Comparison of ENCODE assay signal across 9 cellular contexts in genomic region chr12:12720052-12720451, GRCh38. TPM values are rescaled to one million over a fixed set of nuclear protein-coding genes. Genes with fewer than 3 reads are reported as not detected.
DNase-seq lines count a peak whose midpoint lies in the region; ATAC-seq and TF ChIP-seq lines count a peak whose summit lies in the region.
"Had no signal": no experiment of that assay in that cellular context is flagged by ENCODE, and none has a peak within 500 bp of the region (broad histone marks: within the 10 kb centered on the region; RNA-seq: fewer than 3 reads in every experiment).

No MANE protein-coding gene starts in this region.

- peaks cover 46% of the 10 kb centered on the region for H3K4me1 Mint-ChIP-seq in CD14-positive monocyte
- peaks cover 26 to 44% (median 33%) of the 10 kb centered on the region in 7 donors for H3K4me1 Mint-ChIP-seq in naive thymus-derived CD4-positive, alpha-beta T cell

- POLR2A ChIA-PET in naive thymus-derived CD4-positive, alpha-beta T cell (lab: Charles Lee) = interaction anchor here (0.5 to 35.7 kb wide), 10 partner anchors 3 to 362 kb away, joined by 3 to 1179 read pairs (median 16); partner anchors contain the start of genes BORCS5, CDKN1B, CREBL2 and GPR19

- H3K36me3 Mint-ChIP-seq in CD14-positive monocyte = peaks cover 41 to 43% of the 10 kb centered on the region in 2 donors
- H3K36me3 Mint-ChIP-seq in naive thymus-derived CD4-positive, alpha-beta T cell = peaks cover 20 to 55% (median 41%) of the 10 kb centered on the region in 5 donors

- H3K27me3 Mint-ChIP-seq in CD14-positive monocyte (ENCODE audit: low read depth in 3 of 3) = peaks cover 0 to 2% (median 0%) of the 10 kb centered on the region in 3 donors
- no peaks in the 10 kb centered on the region for H3K27me3 Mint-ChIP-seq in naive thymus-derived CD4-positive, alpha-beta T cell

- no peaks in the 10 kb centered on the region for H3K9me3 ChIP-seq in naive thymus-derived CD4-positive, alpha-beta T cell (ENCODE audit: control insufficient read depth in 2 of 3, low read length in 3 of 3)

- peak overlapping the region; percentile 88 to 99 (median 98) for H3K27ac Mint-ChIP-seq in CD14-positive monocyte
- peak overlapping the region; percentile 97 to 99 (median 98) for H3K27ac Mint-ChIP-seq in naive thymus-derived CD4-positive, alpha-beta T cell

- peaks cover 11 to 22% of the 10 kb centered on the region in 2 donors for H3K4me1 ChIP-seq in naive thymus-derived CD4-positive, alpha-beta T cell (ENCODE audit: control insufficient read depth in 2 of 2, insufficient read depth in 2 of 2, low read length in 2 of 2)

- peak overlapping the region; percentile 93 for H3K4me3 ChIP-seq in brain microvascular endothelial cell (ENCODE audit: low read depth, low read length)
- peak overlapping the region; percentile 94 for H3K4me3 ChIP-seq in naive thymus-derived CD4-positive, alpha-beta T cell (ENCODE audit: low read length)

- intact Hi-C loops in CD14-positive monocyte (cut with micrococcal nuclease) = loop anchor here (5.0 to 10.0 kb wide), 2 partner anchors 108 to 365 kb away; partner anchors contain the start of genes BORCS5 (in 1 of the 2), CREBL2 (in 1 of the 2) and MANSC1 (in 1 of the 2)
- intact Hi-C loops in naive thymus-derived CD4-positive, alpha-beta T cell (cut with micrococcal nuclease) = loop anchor here in 1 of 2 donors (5.0 to 10.0 kb wide), 2 partner anchors 382 to 715 kb away; partner anchors contain the start of gene GSG1

- TF ChIP-seq CTCF in CD14-positive monocyte (IDR thresholded peaks at IDR 0.05) (no peak), brain microvascular endothelial cell (IDR thresholded peaks at IDR 0.05; ENCODE audit: low read depth, low read length, missing control alignments) (no peak)

- no peak for DNase-seq in CD14-positive monocyte (ENCODE audit: low spot score)
- DNase-seq in LHCN-M2 (ENCODE audit: low read depth) = peak; percentile 29
- DNase-seq in brain microvascular endothelial cell = no peak
- no peak for DNase-seq in naive thymus-derived CD4-positive, alpha-beta T cell
- DNase-seq in effector CD8-positive, alpha-beta T cell (lab: John Stamatoyannopoulos, UW) = no peak
- no peak for DNase-seq in HuH-7 (ENCODE audit: low spot score)
- DNase-seq in ACHN = no peak
- no peak for DNase-seq in ecto neural progenitor cell (ENCODE audit: low spot score)

- H3K27me3 ChIP-seq in brain microvascular endothelial cell (replicated peaks) = no peaks in the 10 kb centered on the region
- H3K27me3 ChIP-seq in naive thymus-derived CD4-positive, alpha-beta T cell (ENCODE audit: control insufficient read depth in 2 of 2, insufficient read depth in 2 of 2, low read length in 2 of 2) = no peaks in the 10 kb centered on the region

- in situ Hi-C loops in brain microvascular endothelial cell (cut with HindIII; ENCODE audit: low pct_ligation_motif_present, low sequenced_read_pairs) (no loop called here), ACHN (cut with HindIII; ENCODE audit: low pct_ligation_motif_present, low pct_unique_long_range_greater_than_20kb, low sequenced_read_pairs) (no loop called here)

- ATAC-seq in naive thymus-derived CD4-positive, alpha-beta T cell = no peak
- ATAC-seq: left lobe of liver had no signal

- peaks cover 0 to 4% (median 2%) of the 10 kb centered on the region in 7 donors for H3K9me3 Mint-ChIP-seq in CD14-positive monocyte
- H3K9me3 Mint-ChIP-seq in naive thymus-derived CD4-positive, alpha-beta T cell = peaks cover 0 to 4% (median 0%) of the 10 kb centered on the region in 11 donors

- peak overlapping the region; percentile 97 to 99 for H3K4me3 Mint-ChIP-seq in CD14-positive monocyte
- peak overlapping the region; percentile 87 to 100 (median 98) for H3K4me3 Mint-ChIP-seq in naive thymus-derived CD4-positive, alpha-beta T cell

- H3K36me3 ChIP-seq in brain microvascular endothelial cell (replicated peaks) = peaks cover 21% of the 10 kb centered on the region
- peaks cover 16 to 36% (median 31%) of the 10 kb centered on the region in 3 experiments for H3K36me3 ChIP-seq in naive thymus-derived CD4-positive, alpha-beta T cell (ENCODE audit: control insufficient read depth in 2 of 3, insufficient read depth in 3 of 3, low read length in 3 of 3)

- CTCF ChIA-PET in naive thymus-derived CD4-positive, alpha-beta T cell (lab: Charles Lee) = interaction anchor here (0.9 to 4.1 kb wide), 2 partner anchors 16 to 364 kb away, joined by 3 to 27 read pairs; no protein-coding TSS in a partner anchor

- H3K27ac ChIP-seq in brain microvascular endothelial cell = peak overlapping the region; percentile 90
- H3K27ac ChIP-seq in naive thymus-derived CD4-positive, alpha-beta T cell (ENCODE audit: low read depth, low read length) = peak overlapping the region; percentile 99

RNA-seq across cellular contexts. Expression of gene CDKN1B, which starts 2.9 kb away (rescaled TPM):
- 1 to 10 TPM; 9.2 to 9.5 TPM for polyA plus RNA-seq in CD14-positive monocyte
- 21.2 and 27.4 TPM in 2 replicates for total RNA-seq in LHCN-M2 (2014; rRNA removed)
- 9.2 TPM for polyA plus RNA-seq in LHCN-M2 (2012)
- total RNA-seq in naive thymus-derived CD4-positive, alpha-beta T cell = 100 to 1,000 TPM; 105 to 205 (median 191) TPM
- 10 to 100 TPM; 15.1 to 32.8 TPM for polyA plus RNA-seq in naive thymus-derived CD4-positive, alpha-beta T cell

RNA-seq across cellular contexts. Expression of gene GPR19, which starts 24.1 kb away (rescaled TPM):
- polyA plus RNA-seq in CD14-positive monocyte = not detected
- total RNA-seq in LHCN-M2 (2014; rRNA removed) = 0.34 and 0.64 TPM in 2 replicates
- 0.09 TPM for polyA plus RNA-seq in LHCN-M2 (2012)
- total RNA-seq in naive thymus-derived CD4-positive, alpha-beta T cell = 10 to 100 TPM in 1 of 5 experiments, 1 to 10 TPM in 3, under 1 TPM in 1; 0.69 to 10.4 (median 2.7) TPM
- under 1 TPM; 0.17 to 0.52 TPM for polyA plus RNA-seq in naive thymus-derived CD4-positive, alpha-beta T cell
